In genomic region chr6:17872908-17873307, GRCh38 we compare ENCODE assay signal across 23 cellular contexts.
"Had no signal": no experiment of that assay in that cellular context is flagged by ENCODE, and none has a peak within 500 bp of the region (broad histone marks: within the 10 kb centered on the region; RNA-seq: fewer than 3 reads in every experiment).

No MANE protein-coding gene starts in this region.

- FAIRE-seq: HTR-8/SVneo, RCC 7860 had no signal

- H3K27me3 ChIP-seq: SJSA1 had no signal

- H3K36me3 ChIP-seq: SJSA1 had no signal

- H3K4me3 ChIP-seq: SJSA1, SK-N-MC had no signal

- H3K27ac ChIP-seq: HL-60, SJSA1, SK-N-MC had no signal

- DNase-seq: Karpas-422, KG1, MM.1S, NCI-H1092 treated with DMSO at 0.1 percent for 48 hours, NCI-H1436, NCI-H187, NCI-H2029, NCI-H2081 treated with DMSO at 0.1 percent for 48 hours, NCI-H2171, NCI-H226, NCI-H446, NCI-H510A, NCI-H524 treated with DMSO at 0.1 percent for 48 hours, NCI-H69, NCI-H774, Right ventricle myocardium superior, RPMI8226, SIG-M5 had no signal

- H3K9me3 ChIP-seq: SJSA1 had no signal
